Comparison of ENCODE assay signal across 29 cellular contexts in genomic region chr6:16572317-16572716, GRCh38.
"Had no signal": no experiment of that assay in that cellular context is flagged by ENCODE, and none has a peak within 500 bp of the region (broad histone marks: within the 10 kb centered on the region; RNA-seq: fewer than 3 reads in every experiment).

No MANE protein-coding gene starts in this region.

- H3K4me1 ChIP-seq: esophagus squamous epithelium, lower lobe of right lung had no signal

- H3K4me1 Mint-ChIP-seq: endodermal cell had no signal

- H3K27ac Mint-ChIP-seq: endodermal cell; mesothelial cell of epicardium; naive B cell; naive thymus-derived CD8-positive, alpha-beta T cell had no signal

- FAIRE-seq: endometrium, islet of Langerhans, keratinocyte had no signal

- H3K9me3 Mint-ChIP-seq: effector memory CD8-positive, alpha-beta T cell; endodermal cell; mesothelial cell of epicardium; naive B cell; naive thymus-derived CD8-positive, alpha-beta T cell had no signal

- DNase-seq: dermis blood vessel endothelial cell; dorsolateral prefrontal cortex; effector CD8-positive, alpha-beta T cell; effector memory CD8-positive, alpha-beta T cell; endodermal cell; erythroblast; esophagus squamous epithelium; foreskin fibroblast; foreskin melanocyte; gastrocnemius medialis; glutamatergic neuron; head of caudate nucleus; heart right ventricle; hippocampal formation; left cardiac atrium; left lung; left ventricle myocardium superior; lower lobe of right lung; mesenchymal stem cell; mucosa of descending colon; naive B cell; naive thymus-derived CD8-positive, alpha-beta T cell had no signal

- H3K9me3 ChIP-seq: esophagus squamous epithelium, gastrocnemius medialis, heart right ventricle, left lung, lower lobe of right lung, mucosa of descending colon had no signal

- H3K4me3 Mint-ChIP-seq: effector memory CD8-positive, alpha-beta T cell; endodermal cell; mesothelial cell of epicardium; naive B cell; naive thymus-derived CD8-positive, alpha-beta T cell had no signal

- H3K36me3 ChIP-seq: esophagus squamous epithelium, gastrocnemius medialis, heart right ventricle, left lung, lower lobe of right lung had no signal

- H3K27me3 ChIP-seq: dorsolateral prefrontal cortex, esophagus squamous epithelium, gastrocnemius medialis, heart right ventricle, left lung had no signal

- ATAC-seq: effector memory CD8-positive, alpha-beta T cell; esophagus mucosa; gastrocnemius medialis; heart right ventricle; left cardiac atrium; left lung; left ventricle myocardium superior; lower lobe of right lung; mucosa of descending colon; naive thymus-derived CD8-positive, alpha-beta T cell had no signal

- H3K4me3 ChIP-seq: coronary artery, dorsolateral prefrontal cortex, esophagus squamous epithelium, gastrocnemius medialis, heart right ventricle, left lung, lower lobe of right lung, mucosa of descending colon had no signal

- H3K36me3 Mint-ChIP-seq: naive B cell had no signal

- H3K27ac ChIP-seq: coronary artery, epithelial cell of prostate, esophagus squamous epithelium, gastrocnemius medialis, heart right ventricle, left lung, lower lobe of right lung had no signal

- H3K27me3 Mint-ChIP-seq: effector memory CD8-positive, alpha-beta T cell; naive thymus-derived CD8-positive, alpha-beta T cell had no signal
